Comparison of ENCODE assay signal across 23 cellular contexts in the genomic region with DNA sequence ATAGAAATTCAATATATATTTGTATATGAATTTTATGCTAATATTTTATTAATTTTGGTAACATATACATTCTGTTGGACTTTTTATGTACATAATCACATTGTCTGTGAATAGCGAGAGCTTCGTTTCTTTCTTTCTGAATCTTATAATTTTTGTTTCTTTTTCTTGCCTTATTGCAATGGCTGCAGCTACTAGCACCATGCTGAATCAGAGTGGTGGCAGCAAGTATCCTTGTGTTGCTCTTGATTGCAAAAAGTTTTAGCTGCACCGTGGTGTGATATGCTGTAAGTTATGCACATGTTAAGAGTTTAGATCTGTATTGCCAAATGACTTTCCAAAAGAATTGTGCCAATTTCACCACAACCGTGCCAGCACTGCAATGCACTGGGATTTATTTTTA. TPM values are rescaled to one million over a fixed set of nuclear protein-coding genes. Genes with fewer than 3 reads are reported as not detected.
DNase-seq lines count a peak whose midpoint lies in the region; ATAC-seq, FAIRE-seq and TF ChIP-seq lines count a peak whose summit lies in the region.
"Had no signal": no experiment of that assay in that cellular context is flagged by ENCODE, and none has a peak within 500 bp of the region (broad histone marks: within the 10 kb centered on the region; RNA-seq: fewer than 3 reads in every experiment).

No MANE protein-coding gene starts in this region.

- H3K23me2 ChIP-seq in H1 (ENCODE audit: low read depth, low read length) = no peaks in the 10 kb centered on the region; the same call in 1 of the 2 replicates

- no peak overlapping the region for H2AFZ ChIP-seq in SK-N-SH (ENCODE audit: low read depth)
- no peak overlapping the region for H2AFZ ChIP-seq in H1 (ENCODE audit: low read length)

- no peak for FAIRE-seq in H1 (lab: Jason Lieb, UNC)
- FAIRE-seq: A549, D721Med, GM12878, GM19239 had no signal

- no peak overlapping the region for H2BK5ac ChIP-seq in H1 (ENCODE audit: low read depth, low read length)

- H3F3A ChIP-seq in SK-N-SH (replicated peaks; ENCODE audit: insufficient read depth) = no peaks in the 10 kb centered on the region

- H3K4me2 ChIP-seq in SK-N-SH = no peak overlapping the region
- no peak overlapping the region for H3K4me2 ChIP-seq in H1 (ENCODE audit: insufficient read depth in 1 of 2, low read depth in 2 of 2, low read length in 2 of 2)
- H3K4me2 ChIP-seq: A549; BLaER1 treated with 17β-estradiol and CSF1 and Interleukin-3, amounts not matched to agents 10 nM and 100 nM had no signal

- peaks cover 3% of the 10 kb centered on the region; the same call in 1 of the 2 replicates for H3K27me3 ChIP-seq in SK-N-SH (ENCODE audit: insufficient read depth)
- peaks cover 0 to 8% (median 7%) of the 10 kb centered on the region in 4 experiments; a peak in 4 of 7 replicates for H3K27me3 ChIP-seq in H1 (replicated peaks in 1 of 4; ENCODE audit: control insufficient read depth in 3 of 4, extremely low read depth in 1 of 4, insufficient read depth in 3 of 4, low read length in 3 of 4)
- H3K27me3 ChIP-seq: BE2C had no signal

- TF ChIP-seq RAD21 in SK-N-SH (IDR thresholded peaks at IDR 0.05; ENCODE audit: low read length) = no peak
- no peak for TF ChIP-seq RAD21 in H1 (IDR thresholded peaks at IDR 0.05 in 1 of 2, conservative IDR thresholded peaks at IDR 0.05 in 1 of 2; ENCODE audit: low read depth in 2 of 2, low read length in 2 of 2)

- H3K79me2 ChIP-seq in SK-N-SH (ENCODE audit: insufficient read depth) (no peaks in the 10 kb centered on the region), H1 (ENCODE audit: control insufficient read depth in 1 of 2, insufficient read depth in 2 of 2, low read length in 2 of 2) (no peaks in the 10 kb centered on the region)

- POLR2A ChIA-PET in SK-N-SH (lab: Yijun Ruan, JAX) (no interaction called here), WTC11 (lab: Charles Lee) (no interaction called here), H1 (lab: Charles Lee; ENCODE audit: partially characterized antibody) (no interaction called here)

- H4K8ac ChIP-seq in H1 (ENCODE audit: extremely low read depth, insufficient read depth, low read length) = no peak overlapping the region

- H2BK120ac ChIP-seq in H1 (replicated peaks; ENCODE audit: low read depth, low read length) = no peak overlapping the region

- no peak overlapping the region for H3K27ac Mint-ChIP-seq in WTC11
- H3K27ac Mint-ChIP-seq: CD14-positive monocyte; CD4-positive, alpha-beta T cell; CD8-positive, alpha-beta memory T cell had no signal

- H3K56ac ChIP-seq in H1 (replicated peaks; ENCODE audit: insufficient read length, low read depth, low read length) = no peak overlapping the region

- H3K4ac ChIP-seq in H1 (replicated peaks; ENCODE audit: insufficient read length, low read depth, low read length) = no peak overlapping the region

- no peak overlapping the region for H3K4me3 Mint-ChIP-seq in WTC11
- H3K4me3 Mint-ChIP-seq: CD14-positive monocyte; CD4-positive, alpha-beta T cell; CD8-positive, alpha-beta memory T cell had no signal

- H3K36me3 ChIP-seq in SK-N-SH (replicated peaks in 1 of 2; ENCODE audit: control insufficient read depth in 1 of 2, insufficient read depth in 2 of 2, low read length in 1 of 2) (no peaks in the 10 kb centered on the region), H1 (ENCODE audit: control insufficient read depth in 2 of 4, insufficient read depth in 4 of 4, low read length in 3 of 4) (no peaks in the 10 kb centered on the region; a peak in 1 of 8 replicates)
- H3K36me3 ChIP-seq: BE2C had no signal

- no peak overlapping the region for H4K91ac ChIP-seq in H1 (replicated peaks; ENCODE audit: insufficient read length, low read length)

- H3K9ac ChIP-seq in SK-N-SH = no peak overlapping the region
- no peak overlapping the region for H3K9ac ChIP-seq in H1 (replicated peaks in 1 of 4; ENCODE audit: extremely low read depth in 1 of 4, low read depth in 3 of 4, low read length in 3 of 4)
- H3K9ac ChIP-seq: BLaER1 treated with 17β-estradiol and CSF1 and Interleukin-3, amounts not matched to agents 10 nM and 100 nM had no signal

- H3K9me3 Mint-ChIP-seq in WTC11 = peaks cover 27% of the 10 kb centered on the region
- H3K9me3 Mint-ChIP-seq: CD4-positive, alpha-beta T cell had no signal

- H3K14ac ChIP-seq in H1 (ENCODE audit: insufficient read length) = no peak overlapping the region

- H4K5ac ChIP-seq in H1 (ENCODE audit: insufficient read length, low read depth, low read length) = no peak overlapping the region

- no peak overlapping the region for H2BK15ac ChIP-seq in H1 (ENCODE audit: low read length)

- H3K36me3 Mint-ChIP-seq in WTC11 = peaks cover 21% of the 10 kb centered on the region
- H3K36me3 Mint-ChIP-seq: CD14-positive monocyte; CD8-positive, alpha-beta memory T cell had no signal

- H3K23ac ChIP-seq in H1 (ENCODE audit: insufficient read length) = no peak overlapping the region

- no peak overlapping the region for H2BK12ac ChIP-seq in H1 (ENCODE audit: low read depth, low read length)

- TF ChIP-seq POLR2A in H1 (IDR thresholded peaks at IDR 0.05; ENCODE audit: control extremely low read depth in 1 of 2, low read depth in 2 of 2, low read length in 2 of 2) = no peak

- no peaks in the 10 kb centered on the region; the same call in 1 of the 2 replicates for H3K9me3 ChIP-seq in SK-N-SH
- H3K9me3 ChIP-seq in H1 (ENCODE audit: insufficient read depth in 2 of 2, low read depth in 1 of 2, low read length in 1 of 2) = peaks cover 5 to 8% of the 10 kb centered on the region in 2 experiments
- H3K9me3 ChIP-seq: BE2C had no signal

- TF ChIP-seq CTCF in SK-N-SH (IDR thresholded peaks at IDR 0.05) (no peak), WTC11 (IDR thresholded peaks at IDR 0.05) (no peak), H1 (IDR thresholded peaks at IDR 0.05; ENCODE audit: control extremely low read depth in 1 of 3, insufficient read depth in 1 of 3, low read depth in 1 of 3, low read length in 3 of 3) (no peak)

- TF ChIP-seq EP300 in SK-N-SH (IDR thresholded peaks at IDR 0.05; ENCODE audit: borderline replicate concordance in 1 of 2, low read depth in 1 of 2, low read length in 1 of 2) (no peak), H1 (IDR thresholded peaks at IDR 0.05; ENCODE audit: borderline replicate concordance in 1 of 2, low read depth in 2 of 2, low read length in 2 of 2) (no peak)

- WGBS in SK-N-SH (ENCODE audit: low lambda C conversion rate) = 66% methylated on average over 4 of the region's 4 CpGs
- 92% methylated on average over 4 of the region's 4 CpGs; no CpG with 5 or more reads in 1 of the 2 experiments for WGBS in H1 (ENCODE audit: extremely low coverage in 1 of 2, insufficient coverage in 1 of 2, insufficient read length in 1 of 2, insufficient replicate concordance in 2 of 2, low coverage in 1 of 2, low lambda C conversion rate in 2 of 2, missing lambda C conversion rate in 1 of 2), 2 experiments

- H3K4me1 ChIP-seq in SK-N-SH (ENCODE audit: control insufficient read depth in 1 of 2, insufficient read depth in 2 of 2, low read depth in 1 of 2, low read length in 1 of 2) (peaks cover 0 to 11% of the 10 kb centered on the region in 2 experiments; a peak in 1 of 4 replicates), H1 (replicated peaks in 1 of 4; ENCODE audit: control insufficient read depth in 3 of 4, insufficient read depth in 4 of 4, low read length in 3 of 4) (peaks cover 5 to 26% (median 16%) of the 10 kb centered on the region in 4 experiments)
- H3K4me1 ChIP-seq: A549, BE2C had no signal

- H3K27ac ChIP-seq in SK-N-SH (ENCODE audit: low read depth in 2 of 2, low read length in 1 of 2) (no peak overlapping the region), H1 (ENCODE audit: low read depth, low read length) (no peak overlapping the region)
- H3K27ac ChIP-seq: 22Rv1; A549; BLaER1 treated with 17β-estradiol and CSF1 and Interleukin-3, amounts not matched to agents 10 nM and 100 nM had no signal

- CTCF ChIA-PET in SK-N-SH (lab: Yijun Ruan, JAX) = interaction anchor here (0.6 to 2.0 kb wide), 3 partner anchors 12 to 110 kb away, joined by 3 to 11 read pairs (median 3); no protein-coding TSS in a partner anchor
- CTCF ChIA-PET in WTC11 (lab: Charles Lee) = interaction anchor here (0.7 kb wide), 2 partner anchors 38 to 64 kb away, joined by 3 to 4 read pairs; no protein-coding TSS in a partner anchor
- CTCF ChIA-PET in H1 (lab: Charles Lee; ENCODE audit: partially characterized antibody) = interaction anchor here (1.0 to 5.0 kb wide), 2 partner anchors 7 to 53 kb away, joined by 5 to 21 read pairs; no protein-coding TSS in a partner anchor

- peak; percentile 5 for DNase-seq in SK-N-SH
- no peak for DNase-seq in WTC11 (ENCODE audit: low spot score)
- DNase-seq in H1 (ENCODE audit: low read depth in 1 of 2, low spot score in 2 of 2) = no peak
- DNase-seq in NCI-H187 treated with DMSO at 0.1 percent for 48 hours (lab: John Stamatoyannopoulos, UW) = no peak
- no peak for DNase-seq in hepatic stellate cell (ENCODE audit: low spot score)
- DNase-seq: ACHN; AML-193; BE2C; CD4-positive, alpha-beta T cell; CD8-positive, alpha-beta memory T cell; DMS 273 treated with DMSO at 0.1 percent for 48 hours; DMS79; GOT3; HCEC 1CT had no signal

- no peaks in the 10 kb centered on the region for H3K9me2 ChIP-seq in SK-N-SH

- H4K20me1 ChIP-seq in SK-N-SH (ENCODE audit: insufficient read depth) (no peaks in the 10 kb centered on the region), H1 (replicated peaks in 1 of 2; ENCODE audit: control insufficient read depth in 1 of 2, insufficient read depth in 2 of 2, low read length in 2 of 2) (peaks cover 0 to 1% of the 10 kb centered on the region in 2 experiments)

- H3K18ac ChIP-seq in H1 (ENCODE audit: extremely low read depth, low read length) = no peak overlapping the region

- no peak overlapping the region for H2BK20ac ChIP-seq in H1 (ENCODE audit: low read length)

- ATAC-seq in SK-N-SH treated with all-trans-retinoic acid at 6 μM for 48 hours = no peak
- ATAC-seq in WTC11 = no peak
- ATAC-seq in GM21381 (IDR thresholded peaks at IDR 0.05; ENCODE audit: unreplicated experiment) = no peak
- ATAC-seq: A549, GM12878 had no signal

- H3K4me3 ChIP-seq in SK-N-SH (ENCODE audit: low read depth in 2 of 2, low read length in 1 of 2) (no peak overlapping the region), H1 (ENCODE audit: extremely low read depth in 1 of 4, insufficient read depth in 2 of 4, low read depth in 3 of 4, low read length in 4 of 4) (no peak overlapping the region)
- H3K4me3 ChIP-seq: A549; BLaER1 treated with 17β-estradiol and CSF1 and Interleukin-3, amounts not matched to agents 10 nM and 100 nM; GM12878 had no signal

- H3K27me3 Mint-ChIP-seq in WTC11 (ENCODE audit: low read depth) = peaks cover 34% of the 10 kb centered on the region

- no peaks in the 10 kb centered on the region for H3K79me1 ChIP-seq in H1 (ENCODE audit: low read depth, low read length)

- no peak overlapping the region for H2AK5ac ChIP-seq in H1 (ENCODE audit: low read depth, low read length)

- peaks cover 39% of the 10 kb centered on the region for H3K4me1 Mint-ChIP-seq in WTC11
- H3K4me1 Mint-ChIP-seq: CD14-positive monocyte; CD8-positive, alpha-beta memory T cell had no signal

RNA-seq across cellular contexts. Expression of a gene that starts 32.6 kb away (rescaled TPM):
- polyA plus RNA-seq in SK-N-SH (2012; rRNA removed) (0.05 and 0.06 TPM in 2 replicates), H1 (2011; rRNA removed) (4.5 and 4.8 TPM in 2 replicates)
- 0.01 and 0.03 TPM in 2 replicates for polyA plus RNA-seq in SK-N-SH (2012; cell fraction: cytosol; rRNA removed)
- polyA plus RNA-seq in SK-N-SH (2012; cell fraction: nucleus; rRNA removed) = 0.01 and 0.05 TPM in 2 replicates
- 4.1 to 4.6 TPM (median 4.4 TPM) in 3 replicates for total RNA-seq in WTC11 (2021)
- 2.0 and 2.1 TPM in 2 replicates for total RNA-seq in H1 (2021; fragmentation: NEBNext Ultra II Directional; extraction: Animal tissue kit (Norgen Biotek cat#: 25700))
- 3.6 TPM for polyA plus RNA-seq in H1 (2011; cell fraction: cytosol; rRNA removed)
- 2.8 TPM for polyA plus RNA-seq in H1 (2011; cell fraction: nucleus; rRNA removed)
- polyA plus RNA-seq in H1 (2012, experiment 1 of 2) = 1.5 to 4.4 TPM (median 3.3 TPM) in 4 replicates
- 2.0 TPM for polyA plus RNA-seq in H1 (2012, experiment 2 of 2)
- polyA plus RNA-seq in H1 (2013, experiment 1 of 2) = 3.3 TPM
- 3.5 TPM for polyA plus RNA-seq in H1 (2013, experiment 2 of 2)
- polyA minus RNA-seq in H1 (2011; rRNA and poly(A)+ RNA removed) = 1.8 and 2.7 TPM in 2 replicates
- polyA minus RNA-seq in H1 (2011; cell fraction: cytosol; rRNA and poly(A)+ RNA removed) = 3.5 TPM
- polyA minus RNA-seq in H1 (2011; cell fraction: nucleus; rRNA and poly(A)+ RNA removed) = 1.5 TPM
- total RNA-seq: CD4-positive, alpha-beta T cell; GM12878 had no signal
- polyA plus RNA-seq: CD14-positive monocyte had no signal
